In the genomic region with DNA sequence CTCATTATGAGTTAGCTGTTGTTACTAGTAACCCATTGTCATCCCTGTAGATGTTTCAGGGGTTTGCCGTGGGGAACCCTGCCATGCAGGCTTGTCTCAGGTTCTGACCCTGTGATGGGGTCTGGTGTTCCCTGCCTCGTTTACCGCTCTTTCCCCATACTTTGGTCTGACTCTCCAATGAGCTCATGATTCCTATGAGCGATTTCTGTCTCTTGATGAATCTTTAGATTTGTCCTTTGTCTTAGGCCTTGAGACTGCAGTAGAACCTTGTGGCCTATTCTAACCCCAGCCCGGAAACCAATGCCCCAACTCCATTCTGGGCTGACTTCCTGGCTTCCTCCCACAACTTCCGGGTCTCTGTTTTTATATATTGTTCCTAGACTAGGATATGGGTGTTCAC, we compare ENCODE assay signal across 9 cellular contexts. TPM values are rescaled to one million over a fixed set of nuclear protein-coding genes. Genes with fewer than 3 reads are reported as not detected.
DNase-seq lines count a peak whose midpoint lies in the region; ATAC-seq and TF ChIP-seq lines count a peak whose summit lies in the region.
"Had no signal": no experiment of that assay in that cellular context is flagged by ENCODE, and none has a peak within 500 bp of the region (broad histone marks: within the 10 kb centered on the region; RNA-seq: fewer than 3 reads in every experiment).

No MANE protein-coding gene starts in this region.

- no peaks in the 10 kb centered on the region for H3K27me3 Mint-ChIP-seq in CD8-positive, alpha-beta memory T cell
- no peaks in the 10 kb centered on the region for H3K27me3 Mint-ChIP-seq in activated naive CD4-positive, alpha-beta T cell treated with anti-CD3 and anti-CD28 coated beads, Interleukin-2, amount 10 ng/mL, durations not matched to agents 7 days and 5 days

- H3K36me3 Mint-ChIP-seq in CD8-positive, alpha-beta memory T cell: peaks cover 1 to 11% (median 3%) of the 10 kb centered on the region in 3 donors
- H3K36me3 Mint-ChIP-seq in activated naive CD4-positive, alpha-beta T cell treated with anti-CD3 and anti-CD28 coated beads, Interleukin-2, amount 10 ng/mL, durations not matched to agents 7 days and 5 days: peaks cover 27% of the 10 kb centered on the region

- no peak for TF ChIP-seq CTCF in uterus (IDR thresholded peaks at IDR 0.05)

- no peak overlapping the region for H3K27ac ChIP-seq in CD8-positive, alpha-beta memory T cell (ENCODE audit: low read depth, low read length)
- no peak overlapping the region for H3K27ac ChIP-seq in uterus
- H3K27ac ChIP-seq: body of pancreas had no signal

- no peak for ATAC-seq in HG03565 (IDR thresholded peaks at IDR 0.05; ENCODE audit: unreplicated experiment)
- ATAC-seq: body of pancreas had no signal

- CTCF ChIA-PET in CD8-positive, alpha-beta memory T cell (lab: Charles Lee): interaction anchor here (1.0 to 3.7 kb wide), 5 partner anchors 8 to 555 kb away, joined by 3 to 15 read pairs (median 6); a partner anchor contains a TSS
- CTCF ChIA-PET in activated naive CD4-positive, alpha-beta T cell treated with anti-CD3 and anti-CD28 coated beads, Interleukin-2, amount 10 ng/mL, durations not matched to agents 7 days and 5 days (lab: Charles Lee): interaction anchor here (0.7 to 5.5 kb wide), 9 partner anchors 9 to 557 kb away, joined by 3 to 40 read pairs (median 4); a partner anchor contains a TSS

- H3K4me3 Mint-ChIP-seq in CD8-positive, alpha-beta memory T cell: peak overlapping the region; percentile 0 to 84 (median 72)
- H3K4me3 Mint-ChIP-seq in activated naive CD4-positive, alpha-beta T cell treated with anti-CD3 and anti-CD28 coated beads, Interleukin-2, amount 10 ng/mL, durations not matched to agents 7 days and 5 days: peak overlapping the region; percentile 14

- peak overlapping the region; percentile 19 for H3K4me3 ChIP-seq in CD8-positive, alpha-beta memory T cell (ENCODE audit: low read length)
- H3K4me3 ChIP-seq in uterus: no peak overlapping the region
- H3K4me3 ChIP-seq: body of pancreas had no signal

- H3K27me3 ChIP-seq in CD8-positive, alpha-beta memory T cell (ENCODE audit: insufficient read depth, low read length, poor library complexity, severe bottlenecking): no peaks in the 10 kb centered on the region
- no peaks in the 10 kb centered on the region for H3K27me3 ChIP-seq in uterus
- H3K27me3 ChIP-seq: body of pancreas had no signal

- no peaks in the 10 kb centered on the region for H3K9me3 ChIP-seq in CD8-positive, alpha-beta memory T cell (ENCODE audit: low read length)
- peaks cover 0 to 7% of the 10 kb centered on the region in 2 donors for H3K9me3 ChIP-seq in uterus

- H3K4me1 Mint-ChIP-seq in CD8-positive, alpha-beta memory T cell: peaks cover 39 to 52% (median 48%) of the 10 kb centered on the region in 3 donors
- peaks cover 53% of the 10 kb centered on the region for H3K4me1 Mint-ChIP-seq in activated naive CD4-positive, alpha-beta T cell treated with anti-CD3 and anti-CD28 coated beads, Interleukin-2, amount 10 ng/mL, durations not matched to agents 7 days and 5 days

- POLR2A ChIA-PET in CD8-positive, alpha-beta memory T cell (lab: Charles Lee): interaction anchor here (0.5 to 1.4 kb wide), 2 partner anchors 11 to 141 kb away, joined by 8 to 9 read pairs; a partner anchor contains a TSS

- peak; percentile 56 to 81 (median 74) for DNase-seq in CD8-positive, alpha-beta memory T cell
- DNase-seq in T-helper 22 cell (ENCODE audit: low read depth): peak; percentile 59
- peak; percentile 83 for DNase-seq in activated naive CD4-positive, alpha-beta T cell treated with anti-CD3 and anti-CD28 coated beads, Interleukin-2, amount 10 ng/mL, durations not matched to agents 7 days and 5 days
- peak in 3 of 4 experiments; percentile 19 to 38 (median 25) for DNase-seq in stimulated activated CD4-positive, alpha-beta T cell treated with anti-CD3 and anti-CD28 coated beads, Interleukin-1b, Interleukin-23, amount 100 ng/mL, for 24 hours (ENCODE audit: low read depth in 4 of 4, low spot score in 1 of 4)
- no peak for DNase-seq in foreskin melanocyte
- DNase-seq in NCI-H146 treated with DMSO at 0.1 percent for 48 hours (lab: John Stamatoyannopoulos, UW; ENCODE audit: unreplicated experiment): no peak
- no peak for DNase-seq in uterus

- H3K9me3 Mint-ChIP-seq in CD8-positive, alpha-beta memory T cell: peaks cover 5 to 18% (median 10%) of the 10 kb centered on the region in 5 donors
- peaks cover 30% of the 10 kb centered on the region for H3K9me3 Mint-ChIP-seq in activated naive CD4-positive, alpha-beta T cell treated with anti-CD3 and anti-CD28 coated beads, Interleukin-2, amount 10 ng/mL, durations not matched to agents 7 days and 5 days

- H3K36me3 ChIP-seq in CD8-positive, alpha-beta memory T cell (ENCODE audit: insufficient read depth, low read length): no peaks in the 10 kb centered on the region
- H3K36me3 ChIP-seq in uterus: no peaks in the 10 kb centered on the region

- TF ChIP-seq POLR2A in uterus (IDR thresholded peaks at IDR 0.05): no peak

- H3K4me1 ChIP-seq in CD8-positive, alpha-beta memory T cell (ENCODE audit: insufficient read depth, low read length): peaks cover 35% of the 10 kb centered on the region
- no peaks in the 10 kb centered on the region for H3K4me1 ChIP-seq in uterus
- H3K4me1 ChIP-seq: body of pancreas had no signal

- peak overlapping the region; percentile 4 to 89 (median 70) for H3K27ac Mint-ChIP-seq in CD8-positive, alpha-beta memory T cell
- peak overlapping the region; percentile 85 for H3K27ac Mint-ChIP-seq in activated naive CD4-positive, alpha-beta T cell treated with anti-CD3 and anti-CD28 coated beads, Interleukin-2, amount 10 ng/mL, durations not matched to agents 7 days and 5 days

- intact Hi-C loops in uterus (cut with DNase I; ENCODE audit: low total_unique reads): no loop called here

RNA-seq across cellular contexts. Expression of a gene that starts 11.3 kb away (rescaled TPM):
- total RNA-seq in CD8-positive, alpha-beta memory T cell: 100 to 1,000 TPM; 173 to 176 TPM
- 151 TPM for polyA plus RNA-seq in CD8-positive, alpha-beta memory T cell
- total RNA-seq in uterus: 100 to 1,000 TPM; 195 to 777 (median 290) TPM

RNA-seq across cellular contexts. Expression of a gene that starts 24.7 kb away (rescaled TPM):
- total RNA-seq in CD8-positive, alpha-beta memory T cell: under 1 TPM; 0.50 to 0.64 TPM
- not detected for polyA plus RNA-seq in CD8-positive, alpha-beta memory T cell
- 1 to 10 TPM in 3 of 4 donors, under 1 TPM in 1; 0.51 to 5.5 (median 3.8) TPM for total RNA-seq in uterus

Comparison
In these comparisons a context has a peak if more than half of its experiments do, and no peak if none do; other contexts are left out.
1. DNase-seq: peak in CD8-positive, alpha-beta memory T cell (5 of 5), T-helper 22 cell (single experiment), activated naive CD4-positive, alpha-beta T cell treated with anti-CD3 and anti-CD28 coated beads, Interleukin-2, amount 10 ng/mL, durations not matched to agents 7 days and 5 days (single experiment) and stimulated activated CD4-positive, alpha-beta T cell treated with anti-CD3 and anti-CD28 coated beads, Interleukin-1b, Interleukin-23, amount 100 ng/mL, for 24 hours (3 of 4); none in foreskin melanocyte (single experiment), NCI-H146 treated with DMSO at 0.1 percent for 48 hours (single experiment) and uterus (0 of 2).